In genomic region chr10:35336084-35336831, GRCh38 we compare ENCODE assay signal across 8 cellular contexts. TPM values are rescaled to one million over a fixed set of nuclear protein-coding genes. Genes with fewer than 3 reads are reported as not detected.
DNase-seq lines count a peak whose midpoint lies in the region; ATAC-seq and TF ChIP-seq lines count a peak whose summit lies in the region.

Gene CCNY, plus strand, starts transcription at chr10:35336509. Its CDS starts 545 bp downstream, at chr10:35337054.

- ATAC-seq in GM21367 (IDR thresholded peaks at IDR 0.05; ENCODE audit: unreplicated experiment), result peak; percentile 56

- H3K27ac Mint-ChIP-seq in Caco-2 (ENCODE audit: unreplicated experiment), result peak within 1 kb of the TSS; percentile 98
- peak within 1 kb of the TSS; percentile 95 for H3K27ac Mint-ChIP-seq in glutamatergic neuron (ENCODE audit: unreplicated experiment)
- H3K27ac Mint-ChIP-seq in osteocyte (ENCODE audit: unreplicated experiment), result peak within 1 kb of the TSS; percentile 83

- H3K4me3 Mint-ChIP-seq in Caco-2 (ENCODE audit: unreplicated experiment) (peak within 1 kb of the TSS; percentile 97), glutamatergic neuron (ENCODE audit: unreplicated experiment) (peak within 1 kb of the TSS; percentile 97), osteocyte (ENCODE audit: unreplicated experiment) (peak within 1 kb of the TSS; percentile 89)

- H3K9me3 ChIP-seq in Caco-2 (no peaks in the 10 kb centered on the region), SK-N-MC (ENCODE audit: low read depth, low read length) (no peaks in the 10 kb centered on the region), testis (no peaks in the 10 kb centered on the region)

- H3K36me3 Mint-ChIP-seq in Caco-2 (ENCODE audit: insufficient read depth, unreplicated experiment) (peaks cover 34% of the 10 kb centered on the region), glutamatergic neuron (ENCODE audit: unreplicated experiment) (no peaks in the 10 kb centered on the region), osteocyte (ENCODE audit: unreplicated experiment) (peaks cover 8% of the 10 kb centered on the region)

- H3K4me1 Mint-ChIP-seq in Caco-2 (ENCODE audit: low read depth, unreplicated experiment), result peaks cover 65% of the 10 kb centered on the region
- H3K4me1 Mint-ChIP-seq in glutamatergic neuron (ENCODE audit: low read depth, unreplicated experiment), result peaks cover 31% of the 10 kb centered on the region
- H3K4me1 Mint-ChIP-seq in osteocyte (ENCODE audit: unreplicated experiment), result peaks cover 59% of the 10 kb centered on the region

- intact Hi-C loops in Caco-2 (cut with micrococcal nuclease; ENCODE audit: unreplicated experiment) (loop anchor here (1.0 to 5.0 kb wide), 4 partner anchors 29 to 209 kb away; no protein-coding TSS in a partner anchor), testis (cut with DNase I; ENCODE audit: low total_unique reads) (no loop called here)

- BruUV-seq in Caco-2 (replicated peaks; lab: Mats Ljungman, UMichigan), result no TSS peak

- H3K27ac ChIP-seq in SK-N-MC (no peak within 1 kb of the TSS), testis (peak within 1 kb of the TSS; percentile 77 to 88)

- H3K9me3 Mint-ChIP-seq in Caco-2 (ENCODE audit: unreplicated experiment) (peaks cover 11% of the 10 kb centered on the region), glutamatergic neuron (ENCODE audit: unreplicated experiment) (peaks cover 26% of the 10 kb centered on the region), osteocyte (ENCODE audit: unreplicated experiment) (no peaks in the 10 kb centered on the region)

- 0% methylated on average over 1 to 69 of the region's 109 CpGs for WGBS in testis, 2 donors

- peak within 1 kb of the TSS; percentile 78 for H3K9ac ChIP-seq in SK-N-MC (ENCODE audit: insufficient read length)

- CTCF ChIA-PET in Caco-2 (lab: Charles Lee), result no interaction called here

- H3K27me3 Mint-ChIP-seq in Caco-2 (ENCODE audit: insufficient read depth, unreplicated experiment), result no peaks in the 10 kb centered on the region
- H3K27me3 Mint-ChIP-seq in glutamatergic neuron (ENCODE audit: unreplicated experiment), result peaks cover 20% of the 10 kb centered on the region
- H3K27me3 Mint-ChIP-seq in osteocyte (ENCODE audit: unreplicated experiment), result no peaks in the 10 kb centered on the region

- H3K27me3 ChIP-seq in Caco-2 (replicated peaks; ENCODE audit: control insufficient read depth, insufficient read depth, low read length) (no peaks in the 10 kb centered on the region), testis (no peaks in the 10 kb centered on the region)

- H3K4me1 ChIP-seq in Caco-2 (peaks cover 55% of the 10 kb centered on the region), testis (peaks cover 38% of the 10 kb centered on the region)

- H3K36me3 ChIP-seq in Caco-2 (ENCODE audit: control insufficient read depth, insufficient read depth, low read length), result no peaks in the 10 kb centered on the region; the same call in 1 of the 2 replicates
- no peaks in the 10 kb centered on the region; the same call in 1 of the 2 replicates for H3K36me3 ChIP-seq in SK-N-MC (ENCODE audit: insufficient read depth, low read length)
- no peaks in the 10 kb centered on the region for H3K36me3 ChIP-seq in testis (ENCODE audit: low read depth, missing control alignments)

- no peak for TF ChIP-seq POLR2A in testis (IDR thresholded peaks at IDR 0.05)

- DNase-seq in Caco-2, result peak; percentile 86
- DNase-seq in HUDEP-2 (lab: John Stamatoyannopoulos, UW; ENCODE audit: unreplicated experiment in 76 of 76), result peak in 66 of 76 experiments; percentile 2 to 83 (median 56)
- no peak for DNase-seq in SK-N-MC (ENCODE audit: low read depth, low spot score)
- peak; percentile 82 for DNase-seq in activated naive CD4-positive, alpha-beta T cell treated with anti-CD3 and anti-CD28 coated beads, Interleukin-2, amount 50 U/mL, for 16 hours
- DNase-seq in glutamatergic neuron, result peak; percentile 88
- DNase-seq in osteocyte (ENCODE audit: extremely low spot score, unreplicated experiment), result peak; percentile 87
- DNase-seq in testis, result peak; percentile 82

- TF ChIP-seq CTCF in Caco-2 (IDR thresholded peaks at IDR 0.05; ENCODE audit: insufficient read depth in 1 of 2, low read depth in 1 of 2, low read length in 1 of 2, severe bottlenecking in 1 of 2, unreplicated experiment in 1 of 2) (no peak), glutamatergic neuron (IDR thresholded peaks at IDR 0.05; ENCODE audit: partially characterized antibody, unreplicated experiment) (no peak), osteocyte (IDR thresholded peaks at IDR 0.05) (no peak), testis (IDR thresholded peaks at IDR 0.05) (no peak)

- POLR2A ChIA-PET in Caco-2 (lab: Charles Lee), result no interaction called here

- H3K4me3 ChIP-seq in Caco-2 (ENCODE audit: low read depth, low read length) (peak within 1 kb of the TSS; percentile 99), SK-N-MC (peak within 1 kb of the TSS; percentile 80), testis (peak within 1 kb of the TSS; percentile 96 to 97)

RNA-seq across cellular contexts. Expression of gene CCNY, which starts in this region (rescaled TPM):
- total RNA-seq in Caco-2 (2022), result 111 and 122 TPM in 2 replicates
- 219 TPM for total RNA-seq in glutamatergic neuron (ENCODE audit: unreplicated experiment)
- 72.0 and 76.4 TPM in 2 replicates for total RNA-seq in osteocyte
- 100 to 1,000 TPM; 103 to 132 TPM for total RNA-seq in testis
- polyA plus RNA-seq in testis (ENCODE audit: insufficient read depth, low read depth, low replicate concordance), result 380 TPM
